Comparison of ENCODE assay signal across 8 cellular contexts in the genomic region with DNA sequence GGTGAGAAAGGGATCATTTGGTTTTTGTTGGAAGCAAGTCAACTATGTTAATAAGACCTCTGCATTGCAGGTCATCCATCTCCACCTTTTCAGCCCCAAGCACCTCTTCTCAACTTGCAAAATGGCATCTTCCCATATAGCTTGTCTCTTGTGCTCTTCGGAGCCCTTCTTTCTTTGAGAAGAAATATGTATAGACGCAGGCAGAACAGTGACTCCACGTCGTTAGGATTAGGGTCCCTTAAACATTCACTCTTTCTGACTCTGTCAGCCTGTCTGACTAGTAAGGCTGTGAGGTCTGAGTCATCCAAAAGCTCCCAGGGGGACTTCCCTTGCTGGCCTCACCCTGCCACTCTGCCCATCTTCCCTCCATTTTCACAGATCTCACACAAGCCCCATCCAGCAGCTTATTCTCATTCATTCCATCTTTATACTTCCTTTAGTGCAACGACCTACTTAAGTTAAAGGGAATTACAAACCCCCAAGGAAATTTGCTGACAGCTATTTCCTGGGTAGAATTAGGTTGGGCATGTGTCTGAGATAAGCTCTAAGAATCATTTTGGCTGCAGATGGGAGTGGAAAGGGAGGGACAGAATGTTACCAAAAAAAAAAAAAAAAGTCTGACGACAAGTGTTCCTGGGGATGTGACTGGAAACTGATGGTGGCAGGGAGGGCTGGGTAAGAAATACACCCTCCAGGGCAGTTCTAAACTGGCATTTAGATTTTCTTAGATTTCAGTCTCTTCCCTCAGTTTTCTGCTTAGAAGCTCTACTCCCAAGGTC. TPM values are rescaled to one million over a fixed set of nuclear protein-coding genes. Genes with fewer than 3 reads are reported as not detected.
DNase-seq lines count a peak whose midpoint lies in the region; ATAC-seq, FAIRE-seq and TF ChIP-seq lines count a peak whose summit lies in the region.

No MANE protein-coding gene starts in this region.

- H3K4me2 ChIP-seq in keratinocyte (ENCODE audit: control insufficient read depth, extremely low read depth, insufficient read depth, low read depth, low read length): peak overlapping the region; percentile 10

- H4K20me1 ChIP-seq in keratinocyte (ENCODE audit: control insufficient read depth, extremely low read depth, insufficient read depth, low read length): no peaks in the 10 kb centered on the region

- H3K9me3 ChIP-seq in keratinocyte (ENCODE audit: control insufficient read depth, low read depth, low read length) (no peaks in the 10 kb centered on the region), pancreas (no peaks in the 10 kb centered on the region)

- FAIRE-seq in keratinocyte (lab: Jason Lieb, UNC) (peak; percentile 52), pancreas (lab: Jason Lieb, UNC) (no peak)

- dilution Hi-C loops in keratinocyte (cut with MboI; ENCODE audit: extremely low pct_ligation_motif_present, low sequenced_read_pairs): no loop called here

- ATAC-seq in GM18861 (IDR thresholded peaks at IDR 0.05; ENCODE audit: unreplicated experiment) (peak; percentile 90), HG02852 (IDR thresholded peaks at IDR 0.05; ENCODE audit: unreplicated experiment) (peak; percentile 92), pancreas (no peak)

- peak overlapping the region; percentile 42 for H3K27ac ChIP-seq in keratinocyte (ENCODE audit: control insufficient read depth, insufficient read depth, low read length)
- H3K27ac ChIP-seq in pancreas: no peak overlapping the region

- no peak overlapping the region for H3K9ac ChIP-seq in keratinocyte (ENCODE audit: control insufficient read depth, extremely low read depth, insufficient read depth, low read length)

- DNase-seq in T1000 (lab: John Stamatoyannopoulos, UW) (peak; percentile 31), keratinocyte (ENCODE audit: low read depth, low spot score) (no peak), pancreas (no peak), ureter (ENCODE audit: low spot score) (no peak), NOMO-1 treated with dmso at 0.1 percent for 144 hours (lab: John Stamatoyannopoulos, UW; ENCODE audit: unreplicated experiment) (no peak), head of caudate nucleus (no peak)

- H3K9me1 ChIP-seq in keratinocyte (ENCODE audit: control insufficient read depth, extremely low read depth, insufficient read depth, low read length): no peaks in the 10 kb centered on the region

- H3K36me3 ChIP-seq in keratinocyte (ENCODE audit: control insufficient read depth in 2 of 2, extremely low read depth in 1 of 2, insufficient read depth in 2 of 2, low read length in 2 of 2): no peaks in the 10 kb centered on the region
- no peaks in the 10 kb centered on the region for H3K36me3 ChIP-seq in pancreas

- H2AFZ ChIP-seq in keratinocyte (ENCODE audit: control insufficient read depth, low read length): no peak overlapping the region

- no peak for TF ChIP-seq CTCF in keratinocyte (optimal IDR thresholded peaks at IDR 0.05 in 1 of 3, IDR thresholded peaks at IDR 0.05 in 1 of 3, conservative IDR thresholded peaks at IDR 0.05 in 1 of 3; ENCODE audit: extremely low read depth in 1 of 3, insufficient read depth in 2 of 3, low read length in 3 of 3)
- no peak for TF ChIP-seq CTCF in pancreas (IDR thresholded peaks at IDR 0.05)

- H3K79me2 ChIP-seq in keratinocyte (ENCODE audit: control insufficient read depth, insufficient read depth, low read length): no peaks in the 10 kb centered on the region

- 63 to 73% methylated on average over 6 of the region's 6 CpGs for WGBS in pancreas, 2 donors

- H3K27me3 ChIP-seq in keratinocyte (ENCODE audit: control insufficient read depth, extremely low read depth, insufficient read depth, low read length) (no peaks in the 10 kb centered on the region), pancreas (no peaks in the 10 kb centered on the region)

- intact Hi-C loops in pancreas (cut with DNase I): loop anchor here in 1 of 3 donors (10.0 kb wide), 1 partner anchor 60 kb away; no protein-coding TSS in a partner anchor
- intact Hi-C loops in head of caudate nucleus (cut with DNase I): no loop called here

- H3K4me3 ChIP-seq in keratinocyte (ENCODE audit: control insufficient read depth in 2 of 3, extremely low read depth in 1 of 3, insufficient read depth in 2 of 3, low read depth in 1 of 3, low read length in 3 of 3) (no peak overlapping the region), pancreas (no peak overlapping the region)

- H3K4me1 ChIP-seq in keratinocyte (ENCODE audit: control insufficient read depth, extremely low read depth, insufficient read depth, low read length) (peaks cover 23% of the 10 kb centered on the region), pancreas (no peaks in the 10 kb centered on the region)

RNA-seq across cellular contexts. Expression of gene MEX3C, which starts 37.7 kb away (rescaled TPM):
- polyA plus RNA-seq in keratinocyte (62.0 to 75.1 TPM (median 73.9 TPM) in 3 replicates), pancreas (1 to 10 TPM; 4.2 to 7.5 TPM)
- 35.8 TPM for polyA plus RNA-seq in keratinocyte (2011; ENCODE audit: low read depth)
- polyA plus RNA-seq in keratinocyte (2011; cell fraction: cytosol; rRNA removed): 64.8 and 116 TPM in 2 replicates
- polyA plus RNA-seq in keratinocyte (2011; cell fraction: nucleus; rRNA removed): 72.4 and 74.0 TPM in 2 replicates
- 33.8 and 46.5 TPM in 2 replicates for polyA plus RNA-seq in keratinocyte (2012; ENCODE audit: low replicate concordance)
- 40.9 to 105 TPM (median 75.3 TPM) in 3 replicates for polyA minus RNA-seq in keratinocyte
- polyA minus RNA-seq in keratinocyte (2011; cell fraction: cytosol; rRNA and poly(A)+ RNA removed): 45.1 TPM
- 29.0 and 59.2 TPM in 2 replicates for polyA minus RNA-seq in keratinocyte (2011; cell fraction: nucleus; rRNA and poly(A)+ RNA removed)
- total RNA-seq in pancreas (10 to 100 TPM in 4 of 6 donors, 1 to 10 TPM in 2; 7.5 to 18.6 (median 11.7) TPM), ureter (38.7 TPM)

Comparison
In these comparisons a context has a peak if more than half of its experiments do, and no peak if none do; other contexts are left out.
1. ATAC-seq: peak in GM18861 (single experiment) and HG02852 (single experiment); none in pancreas (0 of 4).